1 cellular context compared by ENCODE assay signal in the genomic region with DNA sequence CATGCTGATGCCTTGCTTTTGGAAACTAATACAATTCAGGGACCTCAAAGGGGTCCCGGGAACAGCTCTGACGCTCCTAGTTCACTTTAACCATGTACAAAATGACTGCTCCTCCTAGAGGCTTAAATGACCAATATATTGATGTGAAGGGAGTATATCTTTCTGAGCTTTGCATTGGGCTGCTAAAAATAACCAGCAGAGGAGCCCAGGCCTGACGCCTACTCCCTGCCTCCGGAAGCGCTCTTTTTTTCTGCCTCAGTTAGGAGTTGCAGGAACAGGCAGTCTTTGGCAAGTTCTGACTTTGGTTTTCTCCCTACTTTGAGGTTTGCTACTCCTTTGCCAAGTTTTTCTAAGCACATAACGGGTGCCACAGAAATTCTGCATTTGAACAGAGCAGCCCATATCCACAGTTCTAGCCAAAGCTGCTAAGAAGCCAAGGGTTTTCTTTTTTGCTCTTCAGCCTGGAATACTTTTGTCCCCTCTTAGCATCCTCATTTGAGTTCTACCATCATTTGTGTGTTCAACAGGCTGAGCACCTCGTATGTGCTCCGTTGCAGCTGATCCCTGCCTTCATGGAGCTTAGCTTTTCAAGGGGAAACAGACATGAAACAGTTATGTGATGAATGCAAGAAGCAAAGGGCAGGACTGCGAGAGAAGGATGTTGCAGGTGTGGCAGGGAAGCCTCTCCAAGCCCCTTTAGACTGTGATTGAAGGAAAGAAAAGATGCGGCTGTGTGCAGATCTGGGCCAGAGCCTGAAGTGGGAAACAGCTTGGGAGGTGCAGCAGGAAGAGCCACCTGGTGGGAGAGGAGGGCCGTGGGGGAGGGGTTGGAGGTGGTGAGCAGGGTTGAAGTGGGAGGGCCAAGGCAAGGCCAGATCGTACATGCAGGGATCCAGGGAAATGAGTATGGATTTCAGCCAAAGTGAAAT.
A peak's percentile ranks its signal among the peaks of the same experiment; 100 is the strongest.
TF ChIP-seq lines count a peak whose summit lies in the region.

No MANE protein-coding gene starts in this region.

TF ChIP-seq in HepG2, 621 proteins besides CTCF, POLR2A, EP300 and RAD21 (continued from another document):
- TF ChIP-seq, protein P1, sequence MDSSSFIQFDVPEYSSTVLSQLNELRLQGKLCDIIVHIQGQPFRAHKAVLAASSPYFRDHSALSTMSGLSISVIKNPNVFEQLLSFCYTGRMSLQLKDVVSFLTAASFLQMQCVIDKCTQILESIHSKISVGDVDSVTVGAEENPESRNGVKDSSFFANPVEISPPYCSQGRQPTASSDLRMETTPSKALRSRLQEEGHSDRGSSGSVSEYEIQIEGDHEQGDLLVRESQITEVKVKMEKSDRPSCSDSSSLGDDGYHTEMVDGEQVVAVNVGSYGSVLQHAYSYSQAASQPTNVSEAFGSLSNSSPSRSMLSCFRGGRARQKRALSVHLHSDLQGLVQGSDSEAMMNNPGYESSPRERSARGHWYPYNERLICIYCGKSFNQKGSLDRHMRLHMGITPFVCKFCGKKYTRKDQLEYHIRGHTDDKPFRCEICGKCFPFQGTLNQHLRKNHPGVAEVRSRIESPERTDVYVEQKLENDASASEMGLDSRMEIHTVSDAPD (CRISPR knock-in tag; IDR thresholded peaks at IDR 0.05) = peak; percentile 43; the same call in 1 of the 2 replicates
- TF ChIP-seq NFE2 (CRISPR knock-in tag; IDR thresholded peaks at IDR 0.05) (no peak), YEATS4 (CRISPR knock-in tag; IDR thresholded peaks at IDR 0.05; ENCODE audit: borderline replicate concordance) (peak; percentile 47; the same call in 1 of the 2 replicates), SRSF1 (optimal IDR thresholded peaks at IDR 0.05; ENCODE audit: low read depth, low read length) (no peak)
TF ChIP-seq in HepG2: peak in this region for 125.
